1 cellular context compared by ENCODE assay signal in the genomic region with DNA sequence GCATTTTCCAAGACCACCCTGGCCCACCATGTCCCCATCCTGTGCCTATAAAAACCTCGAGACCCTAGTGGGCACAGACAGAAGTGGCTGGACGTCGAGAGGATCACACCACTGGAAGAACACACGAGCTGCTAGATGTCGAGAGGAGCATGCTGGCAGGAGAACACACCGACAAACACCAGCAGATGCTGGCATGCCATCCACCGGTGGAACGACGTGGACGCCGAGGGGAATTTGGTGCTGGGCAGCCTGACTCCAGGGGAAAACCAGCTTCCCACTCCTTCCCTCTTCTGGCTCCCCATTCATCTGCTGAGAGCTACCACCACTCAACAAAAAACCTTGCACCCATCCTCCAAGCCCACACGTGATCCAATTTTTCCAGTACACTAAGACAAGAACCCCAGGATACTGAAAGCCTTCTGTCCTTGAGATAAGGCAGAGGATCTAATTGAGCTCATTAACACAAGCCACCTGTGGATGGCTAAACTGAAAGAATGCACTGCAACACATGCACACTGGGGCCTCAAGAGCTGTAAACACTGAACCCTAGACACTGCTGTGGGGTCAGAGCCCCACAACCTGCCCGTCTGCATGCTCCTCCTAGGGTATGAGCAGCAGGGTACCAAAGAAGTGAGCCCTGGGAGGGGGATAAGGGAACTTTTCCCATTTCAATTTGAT.
TF ChIP-seq lines count a peak whose summit lies in the region.

No MANE protein-coding gene starts in this region.

TF ChIP-seq in H1, 55 proteins besides CTCF, POLR2A, EP300 and RAD21:
- no peak for TF ChIP-seq CHD2 (IDR thresholded peaks at IDR 0.05; ENCODE audit: low read length)
TF ChIP-seq in H1: peak in this region for 0.
